9 cellular contexts compared by ENCODE assay signal in genomic region chr12:111435661-111436201, GRCh38. TPM values are rescaled to one million over a fixed set of nuclear protein-coding genes. Genes with fewer than 3 reads are reported as not detected.
DNase-seq lines count a peak whose midpoint lies in the region; ATAC-seq and TF ChIP-seq lines count a peak whose summit lies in the region.
"Had no signal": no experiment of that assay in that cellular context is flagged by ENCODE, and none has a peak within 500 bp of the region (broad histone marks: within the 10 kb centered on the region; RNA-seq: fewer than 3 reads in every experiment).

No MANE protein-coding gene starts in this region.

- H3K27me3 Mint-ChIP-seq in activated naive CD4-positive, alpha-beta T cell treated with anti-CD3 and anti-CD28 coated beads, Interleukin-2, amount 50 U/mL, for 24 hours: no peaks in the 10 kb centered on the region
- no peaks in the 10 kb centered on the region for H3K27me3 Mint-ChIP-seq in activated T-cell treated with anti-CD3 and anti-CD28 coated beads, Interleukin-2, amount 50 U/mL, for 4 hours (ENCODE audit: low read depth)

- TF ChIP-seq CTCF in liver (IDR thresholded peaks at IDR 0.05; ENCODE audit: low read depth, low read length, missing input control) (no peak), uterus (IDR thresholded peaks at IDR 0.05) (no peak)

- intact Hi-C loops in uterus (cut with DNase I; ENCODE audit: low total_unique reads): no loop called here

- peak overlapping the region in 1 of 2 donors; percentile 7 for H3K9ac ChIP-seq in liver (ENCODE audit: low read depth in 1 of 2, low read length in 2 of 2)

- no peaks in the 10 kb centered on the region for H3K9me3 Mint-ChIP-seq in activated naive CD4-positive, alpha-beta T cell treated with anti-CD3 and anti-CD28 coated beads, Interleukin-2, amount 50 U/mL, for 24 hours
- H3K9me3 Mint-ChIP-seq in activated T-cell treated with anti-CD3 and anti-CD28 coated beads, Interleukin-2, amount 50 U/mL, for 4 hours: no peaks in the 10 kb centered on the region

- ATAC-seq in activated T-cell treated with anti-CD3 and anti-CD28 coated beads, Interleukin-2, amount 50 U/mL, for 4 hours: no peak
- ATAC-seq in GM19452 (IDR thresholded peaks at IDR 0.05; ENCODE audit: unreplicated experiment): no peak

- no peak for TF ChIP-seq RAD21 in liver (IDR thresholded peaks at IDR 0.05)

- H3K36me3 Mint-ChIP-seq in activated naive CD4-positive, alpha-beta T cell treated with anti-CD3 and anti-CD28 coated beads, Interleukin-2, amount 50 U/mL, for 24 hours: no peaks in the 10 kb centered on the region
- H3K36me3 Mint-ChIP-seq in activated T-cell treated with anti-CD3 and anti-CD28 coated beads, Interleukin-2, amount 50 U/mL, for 4 hours (ENCODE audit: insufficient read depth): peaks cover 19% of the 10 kb centered on the region

- DNase-seq in activated naive CD4-positive, alpha-beta T cell (lab: John Stamatoyannopoulos, UW): no peak
- DNase-seq in activated T-cell treated with anti-CD3 and anti-CD28 coated beads, Interleukin-2, amount 50 U/mL, for 4 hours: no peak
- no peak for DNase-seq in uterus
- DNase-seq in C1 segment of cervical spinal cord (lab: John Stamatoyannopoulos, UW): no peak
- DNase-seq in AG20443 (ENCODE audit: low spot score): no peak
- DNase-seq: body of pancreas had no signal

- peaks cover 97% of the 10 kb centered on the region for H3K4me1 Mint-ChIP-seq in activated naive CD4-positive, alpha-beta T cell treated with anti-CD3 and anti-CD28 coated beads, Interleukin-2, amount 50 U/mL, for 24 hours
- peaks cover 97% of the 10 kb centered on the region for H3K4me1 Mint-ChIP-seq in activated T-cell treated with anti-CD3 and anti-CD28 coated beads, Interleukin-2, amount 50 U/mL, for 4 hours (ENCODE audit: low read depth)

- 73% methylated on average over 16 of the region's 16 CpGs for WGBS in liver

- peak overlapping the region; percentile 86 for H3K4me3 Mint-ChIP-seq in activated naive CD4-positive, alpha-beta T cell treated with anti-CD3 and anti-CD28 coated beads, Interleukin-2, amount 50 U/mL, for 24 hours
- H3K4me3 Mint-ChIP-seq in activated T-cell treated with anti-CD3 and anti-CD28 coated beads, Interleukin-2, amount 50 U/mL, for 4 hours: peak overlapping the region; percentile 79

- H3K4me1 ChIP-seq in liver (ENCODE audit: control insufficient read depth in 4 of 4, insufficient read depth in 4 of 4, low read length in 3 of 4): peaks cover 13 to 54% (median 37%) of the 10 kb centered on the region in 4 donors
- H3K4me1 ChIP-seq in uterus: peaks cover 3 to 27% of the 10 kb centered on the region in 2 donors

- H3K36me3 ChIP-seq in liver (ENCODE audit: control insufficient read depth in 4 of 4, insufficient read depth in 3 of 4, low read depth in 1 of 4, low read length in 3 of 4): no peaks in the 10 kb centered on the region
- no peaks in the 10 kb centered on the region for H3K36me3 ChIP-seq in uterus

- H3K27me3 ChIP-seq in liver (ENCODE audit: control insufficient read depth in 4 of 4, insufficient read depth in 4 of 4, low read length in 3 of 4) (no peaks in the 10 kb centered on the region), uterus (no peaks in the 10 kb centered on the region)
- H3K27me3 ChIP-seq: body of pancreas had no signal

- H3K4me3 ChIP-seq in liver (ENCODE audit: low read depth in 1 of 3, low read length in 3 of 3): no peak overlapping the region
- H3K4me3 ChIP-seq in uterus: no peak overlapping the region
- H3K4me3 ChIP-seq: body of pancreas had no signal

- no peak for TF ChIP-seq POLR2A in uterus (IDR thresholded peaks at IDR 0.05)

- H3K27ac ChIP-seq in liver (ENCODE audit: low read depth in 1 of 2, low read length in 2 of 2): peak overlapping the region; percentile 92 to 94
- peak overlapping the region; percentile 74 to 90 for H3K27ac ChIP-seq in uterus

- peak overlapping the region; percentile 96 for H3K27ac Mint-ChIP-seq in activated naive CD4-positive, alpha-beta T cell treated with anti-CD3 and anti-CD28 coated beads, Interleukin-2, amount 50 U/mL, for 24 hours

- H3K9me3 ChIP-seq in liver (ENCODE audit: control insufficient read depth in 4 of 4, low read length in 3 of 4) (no peaks in the 10 kb centered on the region), uterus (no peaks in the 10 kb centered on the region)
- H3K9me3 ChIP-seq: body of pancreas had no signal

TF ChIP-seq in liver, 16 proteins besides CTCF, POLR2A, EP300 and RAD21:
- TF ChIP-seq MAX (IDR thresholded peaks at IDR 0.05): no peak
- no peak for TF ChIP-seq EGR1 (IDR thresholded peaks at IDR 0.05; ENCODE audit: low read depth in 2 of 2)
- TF ChIP-seq RXRA (IDR thresholded peaks at IDR 0.05): peak in 1 of 2 donors; percentile 26
- TF ChIP-seq HNF4G (IDR thresholded peaks at IDR 0.05): no peak

RNA-seq across cellular contexts. Expression of gene SH2B3, which starts 30.0 kb away (rescaled TPM):
- total RNA-seq in activated T-cell treated with anti-CD3 and anti-CD28 coated beads, Interleukin-2, amount 50 U/mL, for 4 hours: 10 to 100 TPM; 32.7 to 37.8 (median 35.9) TPM
- total RNA-seq in liver: 10 to 100 TPM; 10.7 to 18.7 TPM
- 1 to 10 TPM; 4.4 to 6.9 TPM for polyA plus RNA-seq in liver
- 10 to 100 TPM; 11.8 to 31.3 (median 21.8) TPM for total RNA-seq in uterus
